In the genomic region with DNA sequence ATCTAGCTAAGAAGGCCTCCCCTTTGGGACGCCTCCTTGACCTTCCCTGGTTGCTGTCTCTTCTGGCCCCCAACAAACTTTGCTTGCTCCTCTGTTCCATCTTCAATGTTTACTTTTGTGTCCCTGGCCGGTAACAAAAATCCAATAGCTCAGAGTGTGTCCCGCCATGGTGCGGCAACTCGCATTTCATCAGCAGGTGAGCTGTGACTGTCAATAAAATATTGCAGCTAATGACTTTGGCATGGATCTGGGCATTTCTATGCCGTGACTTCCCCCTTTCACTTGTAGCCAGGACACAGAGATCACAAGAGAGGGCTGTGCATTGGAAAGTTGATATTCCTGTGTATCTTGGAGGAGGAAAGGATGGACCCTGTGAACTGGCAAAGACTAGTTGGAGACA, we compare ENCODE assay signal across 36 cellular contexts.
"Had no signal": no experiment of that assay in that cellular context is flagged by ENCODE, and none has a peak within 500 bp of the region (broad histone marks: within the 10 kb centered on the region; RNA-seq: fewer than 3 reads in every experiment).

No MANE protein-coding gene starts in this region.

- H3K4me3 ChIP-seq: MG63 had no signal

- H3K9me3 ChIP-seq: MG63 had no signal

- H3K4me1 Mint-ChIP-seq: activated B cell treated with CpG ODN at 0.5 μM for 24 hours; activated CD4-positive, alpha-beta memory T cell treated with anti-CD3 and anti-CD28 coated beads, Interleukin-2, amount 10 ng/mL, durations not matched to agents 7 days and 5 days; activated CD8-positive, alpha-beta memory T cell treated with anti-CD3 and anti-CD28 coated beads, Interleukin-2, amount 10 ng/mL, durations not matched to agents 7 days and 5 days; activated naive CD8-positive, alpha-beta T cell treated with anti-CD3 and anti-CD28 coated beads, Interleukin-2, amount 50 U/mL, for 24 hours had no signal

- H3K4me3 Mint-ChIP-seq: activated B cell treated with CpG ODN at 0.5 μM for 24 hours; activated CD4-positive, alpha-beta memory T cell treated with anti-CD3 and anti-CD28 coated beads, Interleukin-2, amount 10 ng/mL, durations not matched to agents 7 days and 5 days; activated CD8-positive, alpha-beta memory T cell treated with anti-CD3 and anti-CD28 coated beads, Interleukin-2, amount 10 ng/mL, durations not matched to agents 7 days and 5 days; activated naive CD8-positive, alpha-beta T cell; activated naive CD8-positive, alpha-beta T cell treated with anti-CD3 and anti-CD28 coated beads, Interleukin-2, amount 50 U/mL, for 24 hours; brain had no signal

- H3K27ac ChIP-seq: VCaP had no signal

- H3K27ac Mint-ChIP-seq: activated B cell treated with CpG ODN at 0.5 μM for 24 hours; activated CD4-positive, alpha-beta memory T cell treated with anti-CD3 and anti-CD28 coated beads, Interleukin-2, amount 10 ng/mL, durations not matched to agents 7 days and 5 days; activated CD8-positive, alpha-beta memory T cell treated with anti-CD3 and anti-CD28 coated beads, Interleukin-2, amount 10 ng/mL, durations not matched to agents 7 days and 5 days; activated naive CD8-positive, alpha-beta T cell; activated naive CD8-positive, alpha-beta T cell treated with anti-CD3 and anti-CD28 coated beads, Interleukin-2, amount 50 U/mL, for 24 hours had no signal

- H3K36me3 Mint-ChIP-seq: activated CD8-positive, alpha-beta memory T cell treated with anti-CD3 and anti-CD28 coated beads, Interleukin-2, amount 10 ng/mL, durations not matched to agents 7 days and 5 days; activated naive CD8-positive, alpha-beta T cell; brain had no signal

- H3K36me3 ChIP-seq: MG63 had no signal

- H3K27me3 ChIP-seq: MG63 had no signal

- ATAC-seq: activated CD8-positive, alpha-beta memory T cell treated with anti-CD3 and anti-CD28 coated beads, Interleukin-2, amount 10 ng/mL, durations not matched to agents 7 days and 5 days; activated naive CD8-positive, alpha-beta T cell treated with anti-CD3 and anti-CD28 coated beads, Interleukin-2, amount 50 U/mL, for 24 hours; Panc1; SK-N-SH treated with all-trans-retinoic acid at 6 μM for 48 hours had no signal

- DNase-seq: activated B cell treated with CpG ODN at 0.5 μM for 24 hours; activated CD4-positive, alpha-beta memory T cell treated with anti-CD3 and anti-CD28 coated beads, Interleukin-2, amount 10 ng/mL, durations not matched to agents 7 days and 5 days; activated CD4-positive, alpha-beta T cell treated with anti-CD3 and anti-CD28 coated beads for 1 hour; activated CD4-positive, alpha-beta T cell treated with anti-CD3 and anti-CD28 coated beads for 48 hours; activated CD8-positive, alpha-beta memory T cell treated with anti-CD3 and anti-CD28 coated beads for 24 hours; activated CD8-positive, alpha-beta memory T cell treated with anti-CD3 and anti-CD28 coated beads, Interleukin-2, amount 10 ng/mL, durations not matched to agents 7 days and 5 days; activated CD8-positive, alpha-beta memory T cell treated with anti-CD3 and anti-CD28 coated beads, Interleukin-2, amount 50 U/mL, for 48 hours; activated gamma-delta T cell; activated naive CD4-positive, alpha-beta T cell treated with Interleukin-2 at 50 U/mL for 16 hours; activated naive CD8-positive, alpha-beta T cell treated with anti-CD3 and anti-CD28 coated beads, Interleukin-2, amount 50 U/mL, for 24 hours; activated T-cell treated with anti-CD3 and anti-CD28 coated beads, Interleukin-2, amount 50 U/mL, for 48 hours; anterior cingulate cortex; Kasumi-1; KG1; MG63; NCI-H1048; NCI-H1105 treated with DMSO at 0.1 percent for 48 hours; NCI-H1436; NCI-H1694; NCI-H1930; NCI-H2081 treated with DMSO at 0.1 percent for 48 hours; NCI-H226; NCI-H446 treated with DMSO at 0.1 percent for 48 hours; NCI-H524; NCI-H69; NCI-H82; SHP77 treated with DMSO at 0.1 percent for 48 hours; SW 1271; T-helper 1 cell; T-helper 2 cell; T-helper 9 cell had no signal

- H3K9me3 Mint-ChIP-seq: activated B cell treated with CpG ODN at 0.5 μM for 24 hours; activated CD4-positive, alpha-beta memory T cell treated with anti-CD3 and anti-CD28 coated beads, Interleukin-2, amount 10 ng/mL, durations not matched to agents 7 days and 5 days; activated naive CD8-positive, alpha-beta T cell treated with anti-CD3 and anti-CD28 coated beads, Interleukin-2, amount 50 U/mL, for 24 hours had no signal
